Comparison of ENCODE assay signal across 8 cellular contexts in the genomic region with DNA sequence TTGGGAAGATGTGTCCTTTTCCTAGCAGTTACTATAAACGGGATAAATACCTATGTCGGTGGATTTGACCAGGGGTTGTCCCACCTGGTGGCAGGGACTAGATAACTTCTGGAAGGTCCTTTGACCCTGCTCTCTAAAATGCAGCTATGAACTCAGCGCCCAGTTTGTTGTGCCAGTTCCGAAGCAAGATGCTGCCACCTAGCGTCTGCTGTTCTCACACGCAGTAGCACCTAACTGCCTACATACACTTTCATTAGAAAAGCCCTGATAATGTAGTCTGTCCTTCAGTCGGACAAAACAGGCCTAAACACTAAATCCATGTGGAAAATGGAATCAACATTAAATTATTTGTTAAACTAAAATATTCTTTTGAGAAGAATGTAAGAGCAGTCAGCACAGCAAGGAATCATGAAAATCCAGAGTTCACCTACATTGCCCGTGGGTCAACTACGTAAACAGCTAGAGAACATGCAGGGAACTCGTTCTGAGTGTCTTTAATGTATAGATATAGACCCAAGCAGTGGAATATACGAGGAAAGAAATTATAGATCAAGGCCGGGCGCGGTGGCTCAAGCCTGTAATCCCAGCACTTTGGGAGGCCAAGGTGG.
DNase-seq lines count a peak whose midpoint lies in the region; ATAC-seq and TF ChIP-seq lines count a peak whose summit lies in the region.

No MANE protein-coding gene starts in this region.

- ATAC-seq in HG02884 (IDR thresholded peaks at IDR 0.05; ENCODE audit: unreplicated experiment): no peak

- in situ Hi-C loops in GM13977 (cut with MboI; ENCODE audit: low pct_unique_long_range_greater_than_20kb, low sequenced_read_pairs, unreplicated experiment): no loop called here

- H3K4me3 ChIP-seq in skeletal muscle cell (ENCODE audit: low read depth, low read length): no peak overlapping the region

- DNase-seq in GM13977 (ENCODE audit: low spot score) (peak; percentile 50), NCI-H187 treated with DMSO at 0.1 percent for 48 hours (lab: John Stamatoyannopoulos, UW) (peak; percentile 26), T-helper 22 cell (ENCODE audit: low read depth) (peak; percentile 26), anterior cingulate cortex (lab: John Stamatoyannopoulos, UW) (peak in 49 of 58 donors; percentile 1 to 77 (median 38)), hippocampal formation (lab: John Stamatoyannopoulos, UW) (peak; percentile 33 to 53), skeletal muscle cell (ENCODE audit: low read depth) (peak; percentile 22)

- H3K27ac ChIP-seq in 22Rv1: no peak overlapping the region

- TF ChIP-seq CTCF in 22Rv1 (IDR thresholded peaks at IDR 0.05) (peak; percentile 98), GM13977 (IDR thresholded peaks at IDR 0.05; ENCODE audit: extremely low read depth, insufficient read depth, missing control alignments) (peak; percentile 93)
